In genomic region chr3:167382127-167382526, GRCh38 we compare ENCODE assay signal across 8 cellular contexts. TPM values are rescaled to one million over a fixed set of nuclear protein-coding genes. Genes with fewer than 3 reads are reported as not detected.
"Had no signal": no experiment of that assay in that cellular context is flagged by ENCODE, and none has a peak within 500 bp of the region (broad histone marks: within the 10 kb centered on the region; RNA-seq: fewer than 3 reads in every experiment).

No MANE protein-coding gene starts in this region.

- ATAC-seq: HepG2, K562 had no signal

- DNase-seq: IMR-90, KBM-7 had no signal

- H3K4me3 ChIP-seq: K562 had no signal

- H3K27ac ChIP-seq: HL-60 had no signal

RNA-seq across cellular contexts. Expression of gene ZBBX, which starts 2.0 kb away (rescaled TPM):
- total RNA-seq: HepG2, HT-29, HT1080, IMR-90, K562 had no signal
- polyA plus RNA-seq: HepG2, IgD-negative memory B cell, IMR-90, K562 had no signal
